In genomic region chr14:20848955-20849570, GRCh38 we compare ENCODE assay signal across 18 cellular contexts. TPM values are rescaled to one million over a fixed set of nuclear protein-coding genes. Genes with fewer than 3 reads are reported as not detected.
A peak's percentile ranks its signal among the peaks of the same experiment; 100 is the strongest.
DNase-seq lines count a peak whose midpoint lies in the region; ATAC-seq and TF ChIP-seq lines count a peak whose summit lies in the region.
"Had no signal": no experiment of that assay in that cellular context is flagged by ENCODE, and none has a peak within 500 bp of the region (broad histone marks: within the 10 kb centered on the region; RNA-seq: fewer than 3 reads in every experiment).

No MANE protein-coding gene starts in this region.

- ATAC-seq in left lung (peak; percentile 80), HG02840 (IDR thresholded peaks at IDR 0.05; ENCODE audit: low FRiP score, unreplicated experiment) (no peak)
- ATAC-seq: activated T-cell treated with anti-CD3 and anti-CD28 coated beads, Interleukin-2, amount 50 U/mL, for 72 hours; CD8-positive, alpha-beta T cell had no signal

- H3K4me1 ChIP-seq in HEK293 (ENCODE audit: control insufficient read depth, insufficient read depth, low read length) (no peaks in the 10 kb centered on the region), left lung (peaks cover 2 to 14% of the 10 kb centered on the region in 2 donors), BE2C (no peaks in the 10 kb centered on the region)
- H3K4me1 ChIP-seq: sigmoid colon had no signal

- DNase-seq in T47D (ENCODE audit: low read depth in 1 of 2, low spot score in 1 of 2) (peak; percentile 26 to 60), left lung (no peak), substantia nigra (lab: John Stamatoyannopoulos, UW) (peak in 25 of 49 donors; percentile 16 to 73 (median 39)), DMS53 (lab: John Stamatoyannopoulos, UW) (no peak), RKO (ENCODE audit: low spot score) (no peak), BE2C (no peak)
- DNase-seq: activated CD4-positive, alpha-beta T cell treated with anti-CD3 and anti-CD28 coated beads, Interleukin-2, amount 10 ng/mL, durations not matched to agents 24 days and 14 days; activated T-cell treated with anti-CD3 and anti-CD28 coated beads, Interleukin-2, amount 50 U/mL, for 72 hours; amniotic stem cell; CD8-positive, alpha-beta T cell; effector CD4-positive, alpha-beta T cell; NCI-H1092 treated with DMSO at 0.1 percent for 48 hours; sigmoid colon; stimulated activated naive CD4-positive, alpha-beta T cell treated with Interleukin-2 at 50 U/mL for 16 hours had no signal

- POLR2A ChIA-PET in HEK293 (lab: Yijun Ruan, JAX) = no interaction called here

- no peak overlapping the region for H3K4me3 ChIP-seq in HEK293 (ENCODE audit: low read depth, low read length)
- H3K4me3 ChIP-seq in left lung = no peak overlapping the region
- no peak overlapping the region for H3K4me3 ChIP-seq in BE2C (ENCODE audit: low read depth, low read length)
- H3K4me3 ChIP-seq: sigmoid colon had no signal

- intact Hi-C loops in left lung (cut with DNase I) = no loop called here

- TF ChIP-seq CTCF in HEK293 (tag by site-specific recombination; IDR thresholded peaks at IDR 0.05) (no peak), left lung (IDR thresholded peaks at IDR 0.05) (no peak), BE2C (IDR thresholded peaks at IDR 0.05; ENCODE audit: low read depth, low read length) (no peak)

- no peaks in the 10 kb centered on the region for H3K9me3 ChIP-seq in HEK293 (ENCODE audit: control insufficient read depth, insufficient read depth, low read depth, low read length)
- H3K9me3 ChIP-seq in left lung = no peaks in the 10 kb centered on the region
- H3K9me3 ChIP-seq in BE2C = no peaks in the 10 kb centered on the region
- H3K9me3 ChIP-seq: sigmoid colon had no signal

- in situ Hi-C loops in T47D (cut with HindIII; ENCODE audit: low pct_unique_long_range_greater_than_20kb, low sequenced_read_pairs) = no loop called here

- no peaks in the 10 kb centered on the region for H3K36me3 ChIP-seq in HEK293 (ENCODE audit: control insufficient read depth in 2 of 2, insufficient read depth in 1 of 2, low read length in 2 of 2)
- H3K36me3 ChIP-seq in left lung = no peaks in the 10 kb centered on the region
- no peaks in the 10 kb centered on the region for H3K36me3 ChIP-seq in BE2C
- H3K36me3 ChIP-seq: sigmoid colon had no signal

- CTCF ChIA-PET in HEK293 (lab: Yijun Ruan, JAX) = interaction anchor here (0.5 to 3.2 kb wide), 5 partner anchors 9 to 152 kb away, joined by 3 to 27 read pairs (median 3); no protein-coding TSS in a partner anchor

- no peak overlapping the region for H3K27ac ChIP-seq in HEK293 (ENCODE audit: extremely low read depth, low read depth, low read length)
- H3K27ac ChIP-seq in left lung = peak overlapping the region; percentile 73 to 78
- peak overlapping the region; percentile 62 for H3K27ac ChIP-seq in substantia nigra (ENCODE audit: low read depth, low read length, poor library complexity, severe bottlenecking)
- H3K27ac ChIP-seq: foreskin keratinocyte had no signal

- H3K27me3 ChIP-seq in left lung (no peaks in the 10 kb centered on the region), BE2C (peaks cover 62% of the 10 kb centered on the region)
- H3K27me3 ChIP-seq: sigmoid colon had no signal

TF ChIP-seq in HEK293, 187 proteins besides CTCF, POLR2A, EP300 and RAD21:
- peak; percentile 38; the same call in 1 of the 2 replicates for TF ChIP-seq ZNF335 (tag by site-specific recombination; conservative IDR thresholded peaks at IDR 0.05)
- no peak for TF ChIP-seq ZSCAN23 (tag by site-specific recombination; IDR thresholded peaks at IDR 0.05)
TF ChIP-seq in HEK293: peak in this region for 1.

RNA-seq across cellular contexts. Expression of gene RNASE3, which starts 42.1 kb away (rescaled TPM):
- 1 to 10 TPM in 1 of 2 donors, not detected in 1; 1.1 TPM for total RNA-seq in left lung
- polyA plus RNA-seq in BE2C (2012; ENCODE audit: insufficient read depth, insufficient read length, low read depth) = not detected
- total RNA-seq: activated CD4-positive, alpha-beta T cell treated with anti-CD3 and anti-CD28 coated beads, Interleukin-2, amount 10 ng/mL, durations not matched to agents 24 days and 14 days; activated T-cell treated with anti-CD3 and anti-CD28 coated beads, Interleukin-2, amount 50 U/mL, for 72 hours; CD8-positive, alpha-beta T cell; foreskin keratinocyte; myocyte had no signal
- polyA plus RNA-seq: foreskin keratinocyte, sigmoid colon had no signal

RNA-seq across cellular contexts. Expression of gene RNASE1, which starts 46.4 kb away (rescaled TPM):
- 1,000 to 10,000 TPM in 1 of 2 donors, 100 to 1,000 TPM in 1; 518 to 1,326 TPM for total RNA-seq in left lung
- polyA plus RNA-seq in BE2C (2012; ENCODE audit: insufficient read depth, insufficient read length, low read depth) = not detected
- total RNA-seq: activated CD4-positive, alpha-beta T cell treated with anti-CD3 and anti-CD28 coated beads, Interleukin-2, amount 10 ng/mL, durations not matched to agents 24 days and 14 days; activated T-cell treated with anti-CD3 and anti-CD28 coated beads, Interleukin-2, amount 50 U/mL, for 72 hours; CD8-positive, alpha-beta T cell; foreskin keratinocyte; myocyte had no signal
- polyA plus RNA-seq: foreskin keratinocyte had no signal

Comparison
In these comparisons a context has a peak if more than half of its experiments do, and no peak if none do; other contexts are left out.
1. DNase-seq: peak in T47D (2 of 2) and substantia nigra (25 of 49); none in left lung (0 of 2), DMS53 (single experiment), RKO (single experiment) and BE2C (single experiment).